12 cellular contexts compared by ENCODE assay signal in genomic region chr13:112990783-112991182, GRCh38. TPM values are rescaled to one million over a fixed set of nuclear protein-coding genes. Genes with fewer than 3 reads are reported as not detected.
DNase-seq lines count a peak whose midpoint lies in the region; TF ChIP-seq lines count a peak whose summit lies in the region.
"Had no signal": no experiment of that assay in that cellular context is flagged by ENCODE, and none has a peak within 500 bp of the region (broad histone marks: within the 10 kb centered on the region; RNA-seq: fewer than 3 reads in every experiment).

No MANE protein-coding gene starts in this region.

- no peak overlapping the region for H3K4me3 Mint-ChIP-seq in neural progenitor cell
- H3K4me3 Mint-ChIP-seq: nephron had no signal

- H3K27ac ChIP-seq in VCaP (peak overlapping the region; percentile 41; the same call in 1 of the 2 replicates), neural progenitor cell (no peak overlapping the region), testis (no peak overlapping the region), dorsolateral prefrontal cortex (peak overlapping the region in 1 of 59 donors; percentile 37)
- H3K27ac ChIP-seq: BLaER1 had no signal

- no peak for TF ChIP-seq POLR2A in testis (IDR thresholded peaks at IDR 0.05)

- no peak for TF ChIP-seq CTCF in VCaP (conservative IDR thresholded peaks at IDR 0.05)
- no peak for TF ChIP-seq CTCF in neural progenitor cell (IDR thresholded peaks at IDR 0.05)
- no peak for TF ChIP-seq CTCF in testis (IDR thresholded peaks at IDR 0.05)
- no peak for TF ChIP-seq CTCF in dorsolateral prefrontal cortex (IDR thresholded peaks at IDR 0.05 in 54 of 56, conservative IDR thresholded peaks at IDR 0.05 in 2 of 56; ENCODE audit: low read depth in 1 of 56, partially characterized antibody in 56 of 56)

- H3K36me3 Mint-ChIP-seq in neural progenitor cell, result peaks cover 7% of the 10 kb centered on the region

- H4K20me1 ChIP-seq in neural progenitor cell (ENCODE audit: low read depth), result peaks cover 59% of the 10 kb centered on the region

- no peak overlapping the region for H3K27ac Mint-ChIP-seq in neural progenitor cell
- H3K27ac Mint-ChIP-seq: activated T-helper 2 cell treated with anti-CD3 and anti-CD28 coated beads, Interferon-gamma antibody, Interleukin-2, Interleukin-4, amounts not matched to agents 10 μg/mL and 5 μg/mL and 100 μg/mL, durations not matched to agents 14 hours and 24 hours and 36 hours had no signal

- H3K4me1 Mint-ChIP-seq in neural progenitor cell, result peaks cover 16% of the 10 kb centered on the region

- H3K9ac ChIP-seq in neural progenitor cell, result no peak overlapping the region
- H3K9ac ChIP-seq: BLaER1 had no signal

- H3K36me3 ChIP-seq in neural progenitor cell (no peaks in the 10 kb centered on the region), testis (ENCODE audit: low read depth, missing control alignments) (no peaks in the 10 kb centered on the region)
- H3K36me3 ChIP-seq: BLaER1 had no signal

- DNase-seq in HT-29 (ENCODE audit: low spot score), result peak; percentile 98
- peak; percentile 80 for DNase-seq in NCI-H2107 (lab: John Stamatoyannopoulos, UW)
- DNase-seq in neural progenitor cell (ENCODE audit: low spot score), result peak; percentile 41
- DNase-seq in testis, result no peak
- no peak for DNase-seq in RKO (ENCODE audit: low spot score)
- no peak for DNase-seq in dorsolateral prefrontal cortex
- no peak for DNase-seq in T-helper 9 cell

- H2AFZ ChIP-seq in neural progenitor cell (replicated peaks), result no peak overlapping the region

- intact Hi-C loops in testis (cut with DNase I; ENCODE audit: low total_unique reads) (no loop called here), dorsolateral prefrontal cortex (cut with DNase I) (no loop called here)

- H3K4me2 ChIP-seq in neural progenitor cell, result no peak overlapping the region
- H3K4me2 ChIP-seq: BLaER1 had no signal

- peaks cover 4% of the 10 kb centered on the region for H3K4me1 ChIP-seq in neural progenitor cell
- H3K4me1 ChIP-seq in testis, result peaks cover 3% of the 10 kb centered on the region
- H3K4me1 ChIP-seq: BLaER1 had no signal

- no peaks in the 10 kb centered on the region for H3F3A ChIP-seq in neural progenitor cell (ENCODE audit: low read depth)

- H3K4me3 ChIP-seq in neural progenitor cell, result no peak overlapping the region
- no peak overlapping the region for H3K4me3 ChIP-seq in testis
- H3K4me3 ChIP-seq in dorsolateral prefrontal cortex, result no peak overlapping the region
- H3K4me3 ChIP-seq: BLaER1 had no signal

- H3K27me3 Mint-ChIP-seq in neural progenitor cell (ENCODE audit: insufficient read depth, low read depth), result peaks cover 9% of the 10 kb centered on the region

- 49 to 73% methylated on average over 7 to 8 of the region's 8 CpGs for WGBS in testis, 2 donors

- no peaks in the 10 kb centered on the region for H3K9me3 ChIP-seq in neural progenitor cell (ENCODE audit: low read depth)
- no peaks in the 10 kb centered on the region for H3K9me3 ChIP-seq in testis

- no peaks in the 10 kb centered on the region for H3K79me2 ChIP-seq in neural progenitor cell (ENCODE audit: low read depth)

- H3K9me3 Mint-ChIP-seq in neural progenitor cell, result peaks cover 12% of the 10 kb centered on the region
- H3K9me3 Mint-ChIP-seq: activated T-helper 2 cell treated with anti-CD3 and anti-CD28 coated beads, Interferon-gamma antibody, Interleukin-2, Interleukin-4, amounts not matched to agents 10 μg/mL and 5 μg/mL and 100 μg/mL, durations not matched to agents 14 hours and 24 hours and 36 hours had no signal

- H3K27me3 ChIP-seq in neural progenitor cell (no peaks in the 10 kb centered on the region), testis (no peaks in the 10 kb centered on the region), dorsolateral prefrontal cortex (no peaks in the 10 kb centered on the region)

RNA-seq across cellular contexts. Expression of gene MCF2L, which starts 21.8 kb away (rescaled TPM):
- 46.7 and 53.2 TPM in 2 replicates for total RNA-seq in HT-29 (2014; rRNA removed; shearing (Covaris generic))
- total RNA-seq in neural progenitor cell (ENCODE audit: low replicate concordance) (40.4 and 59.2 TPM in 2 replicates), testis (10 to 100 TPM; 14.6 to 17.6 TPM), dorsolateral prefrontal cortex (100 to 1,000 TPM; 181 to 436 (median 311) TPM)
- 5.0 TPM for polyA plus RNA-seq in testis (ENCODE audit: insufficient read depth, low read depth, low replicate concordance)
- total RNA-seq: M059J had no signal

Comparison
In these comparisons a context has a peak if more than half of its experiments do, and no peak if none do; other contexts are left out.
1. DNase-seq: peak in HT-29 (single experiment), NCI-H2107 (single experiment) and neural progenitor cell (single experiment); none in testis (single experiment), RKO (single experiment), dorsolateral prefrontal cortex (0 of 10) and T-helper 9 cell (single experiment).